17 cellular contexts compared by ENCODE assay signal in the genomic region with DNA sequence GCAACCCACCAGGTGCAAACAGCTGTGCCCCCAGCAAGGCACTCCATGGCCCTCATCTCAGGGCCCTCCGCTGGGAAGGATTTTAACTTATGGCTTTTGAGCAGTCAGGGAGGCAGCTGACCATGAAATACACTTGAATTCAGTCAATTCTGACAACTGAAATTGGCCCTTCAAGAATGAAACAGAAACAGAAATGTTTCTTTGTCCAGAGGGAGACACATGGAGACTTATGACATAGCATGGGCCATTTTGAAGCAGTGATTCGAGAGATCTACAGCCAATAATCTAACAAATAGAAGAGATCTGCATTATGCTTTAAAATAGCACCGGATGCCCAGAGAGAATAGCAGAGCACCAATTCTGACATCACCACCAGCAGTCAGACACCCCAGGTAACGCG. TPM values are rescaled to one million over a fixed set of nuclear protein-coding genes. Genes with fewer than 3 reads are reported as not detected.
"Had no signal": no experiment of that assay in that cellular context is flagged by ENCODE, and none has a peak within 500 bp of the region (broad histone marks: within the 10 kb centered on the region; RNA-seq: fewer than 3 reads in every experiment).

No MANE protein-coding gene starts in this region.

- DNase-seq: activated B cell treated with CpG ODN at 0.5 μM for 24 hours; activated CD4-positive, alpha-beta T cell treated with anti-CD3 and anti-CD28 coated beads for 4 hours; activated naive CD8-positive, alpha-beta T cell treated with anti-CD3 and anti-CD28 coated beads, Interleukin-2, amount 10 ng/mL, durations not matched to agents 7 days and 5 days; activated T-cell treated with anti-CD3 and anti-CD28 coated beads for 4 hours; body of pancreas; effector memory CD8-positive, alpha-beta T cell; esophagus squamous epithelium; left cardiac atrium; lower lobe of right lung; stimulated activated naive CD8-positive, alpha-beta T cell treated with anti-CD3 and anti-CD28 coated beads, Interleukin-15, Interleukin-2, amounts not matched to agents 100 U/mL and 50 U/mL, for 24 hours; substantia nigra; tibial artery had no signal

- ATAC-seq: body of pancreas; effector memory CD8-positive, alpha-beta T cell; left cardiac atrium; lower lobe of right lung; stimulated activated naive CD8-positive, alpha-beta T cell treated with anti-CD3 and anti-CD28 coated beads, Interleukin-15, Interleukin-2, amounts not matched to agents 100 U/mL and 50 U/mL, for 24 hours had no signal

RNA-seq across cellular contexts. Expression of a gene that starts 7.5 kb away (rescaled TPM):
- total RNA-seq: activated B cell treated with CpG ODN at 0.5 μM for 24 hours; activated CD4-positive, alpha-beta memory T cell treated with anti-CD3 and anti-CD28 coated beads for 36 hours; activated naive CD8-positive, alpha-beta T cell treated with anti-CD3 and anti-CD28 coated beads, Interleukin-2, amount 10 ng/mL, durations not matched to agents 7 days and 5 days; activated T-helper 1 cell treated with anti-CD3 and anti-CD28 coated beads, Interleukin-12 subunit alpha, Interleukin-12 subunit beta, Interleukin-2, Interleukin-4 antibody, amounts not matched to agents 30 ng/mL and 10 ng/mL and 1 ng/mL, durations not matched to agents 14 hours and 24 hours and 36 hours; body of pancreas; cardiac septum; dermis microvascular lymphatic vessel endothelial cell; esophagus squamous epithelium; hepatocyte; left cardiac atrium; lower lobe of right lung had no signal
